Comparison of ENCODE assay signal across 16 cellular contexts in the genomic region with DNA sequence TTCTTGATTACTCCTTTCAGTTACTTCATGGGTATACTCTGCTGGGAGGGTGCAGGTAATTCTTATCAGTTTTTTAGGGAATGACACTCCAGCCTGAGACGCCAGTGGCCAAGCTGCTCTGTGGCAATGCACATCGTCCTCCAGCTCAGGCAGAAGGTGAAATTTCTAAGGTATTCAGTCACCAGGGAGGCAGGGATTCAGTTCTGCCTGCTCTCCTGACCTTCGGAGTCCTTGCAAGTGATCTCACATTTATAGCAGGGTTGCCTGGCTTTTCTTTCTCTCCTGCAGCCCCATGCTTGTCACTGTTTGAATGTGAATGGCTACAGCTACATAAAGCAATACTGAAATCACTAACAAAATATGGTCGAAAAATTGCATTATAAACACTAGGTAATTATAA.
"Had no signal": no experiment of that assay in that cellular context is flagged by ENCODE, and none has a peak within 500 bp of the region (broad histone marks: within the 10 kb centered on the region; RNA-seq: fewer than 3 reads in every experiment).

No MANE protein-coding gene starts in this region.

- H3K27ac Mint-ChIP-seq: activated CD4-positive, alpha-beta T cell treated with anti-CD3 and anti-CD28 coated beads for 36 hours; activated CD8-positive, alpha-beta T cell treated with anti-CD3 and anti-CD28 coated beads for 36 hours; nephron had no signal

- H3K27ac ChIP-seq: breast epithelium, foreskin keratinocyte, ovary, upper lobe of left lung, VCaP had no signal

- ATAC-seq: activated CD4-positive, alpha-beta T cell treated with anti-CD3 and anti-CD28 coated beads for 36 hours; activated CD8-positive, alpha-beta T cell treated with anti-CD3 and anti-CD28 coated beads for 36 hours; foreskin keratinocyte; stimulated activated naive CD8-positive, alpha-beta T cell treated with anti-CD3 and anti-CD28 coated beads, Interleukin-15, Interleukin-2, amounts not matched to agents 100 U/mL and 50 U/mL, for 24 hours had no signal

- H3K4me1 ChIP-seq: breast epithelium, foreskin keratinocyte, upper lobe of left lung had no signal

- DNase-seq: activated CD4-positive, alpha-beta T cell treated with anti-CD3 and anti-CD28 coated beads for 36 hours; activated CD8-positive, alpha-beta memory T cell treated with anti-CD3 and anti-CD28 coated beads, Interleukin-2, amount 50 U/mL, for 48 hours; activated CD8-positive, alpha-beta T cell treated with anti-CD3 and anti-CD28 coated beads for 36 hours; activated naive CD4-positive, alpha-beta T cell; aorta; foreskin keratinocyte; mammary epithelial cell; ovary; stimulated activated CD4-positive, alpha-beta T cell treated with anti-CD3 and anti-CD28 coated beads, Interleukin-2, amount 100 ng/mL, for 48 hours; stimulated activated naive CD8-positive, alpha-beta T cell treated with anti-CD3 and anti-CD28 coated beads, Interleukin-15, Interleukin-2, amounts not matched to agents 100 U/mL and 50 U/mL, for 24 hours; T1000; upper lobe of left lung had no signal

- H3K4me3 Mint-ChIP-seq: activated CD4-positive, alpha-beta T cell treated with anti-CD3 and anti-CD28 coated beads for 36 hours; activated CD8-positive, alpha-beta T cell treated with anti-CD3 and anti-CD28 coated beads for 36 hours; nephron had no signal

- FAIRE-seq: endothelial cell of umbilical vein had no signal

- H3K9me3 ChIP-seq: breast epithelium, ovary, upper lobe of left lung had no signal

- H3K9me3 Mint-ChIP-seq: activated CD8-positive, alpha-beta T cell treated with anti-CD3 and anti-CD28 coated beads for 36 hours; nephron had no signal

- H3K4me3 ChIP-seq: breast epithelium, ovary, upper lobe of left lung had no signal

- H3K27me3 Mint-ChIP-seq: activated CD8-positive, alpha-beta T cell treated with anti-CD3 and anti-CD28 coated beads for 36 hours had no signal

- H3K36me3 ChIP-seq: breast epithelium, ovary, upper lobe of left lung had no signal

- H3K27me3 ChIP-seq: breast epithelium, foreskin keratinocyte, ovary, upper lobe of left lung had no signal

- H3K4me1 Mint-ChIP-seq: activated CD4-positive, alpha-beta T cell treated with anti-CD3 and anti-CD28 coated beads for 36 hours had no signal
